8 cellular contexts compared by ENCODE assay signal in the genomic region with DNA sequence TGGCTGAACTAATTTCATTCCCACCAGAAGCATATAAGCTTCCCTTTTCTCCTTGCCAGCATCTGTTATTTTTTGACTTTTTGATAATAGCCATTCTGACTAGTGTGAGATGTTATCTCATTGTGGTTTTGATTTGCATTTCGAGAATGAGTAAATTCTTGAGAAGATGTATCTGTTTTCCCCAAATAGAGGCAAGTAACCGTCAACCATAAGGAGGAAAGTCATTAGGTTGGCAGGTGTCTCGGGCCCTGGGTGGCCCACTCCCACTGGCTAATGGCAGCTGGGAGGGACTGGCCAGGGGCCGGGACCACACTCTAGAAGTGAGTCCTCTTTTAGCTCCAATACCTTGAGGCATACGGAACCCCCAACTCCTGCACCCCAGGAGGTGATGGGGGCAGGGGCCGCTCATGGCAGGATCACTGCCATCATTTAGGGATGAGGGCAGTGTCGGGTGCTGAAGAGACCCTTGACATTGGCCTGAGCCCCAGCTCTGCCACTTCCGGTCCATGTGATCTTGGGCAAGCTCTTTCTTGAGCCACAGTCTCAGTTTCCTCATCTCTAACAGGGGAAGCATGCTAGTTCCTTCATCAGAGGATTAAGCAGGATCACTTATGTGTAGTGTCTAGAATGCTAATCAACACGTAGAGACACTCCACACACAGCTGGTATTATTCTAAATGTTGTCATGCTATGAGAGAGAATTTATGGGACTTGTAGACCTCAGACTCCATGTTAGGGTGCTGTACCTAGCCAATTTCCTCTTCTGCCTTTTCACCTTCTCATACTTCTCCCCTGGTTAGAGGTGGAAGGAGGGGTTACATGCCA. TPM values are rescaled to one million over a fixed set of nuclear protein-coding genes. Genes with fewer than 3 reads are reported as not detected.
DNase-seq lines count a peak whose midpoint lies in the region; ATAC-seq, FAIRE-seq and TF ChIP-seq lines count a peak whose summit lies in the region.

No MANE protein-coding gene starts in this region.

- H3K4me1 ChIP-seq in kidney (ENCODE audit: control insufficient read depth in 1 of 2, insufficient read depth in 1 of 2, low read depth in 1 of 2, low read length in 2 of 2): peaks cover 5 to 14% of the 10 kb centered on the region in 2 donors

- CTCF ChIA-PET in activated CD4-positive, alpha-beta memory T cell treated with anti-CD3 and anti-CD28 coated beads, Interleukin-2, amount 10 ng/mL, durations not matched to agents 7 days and 5 days (lab: Charles Lee): interaction anchor here (0.8 to 4.2 kb wide), 12 partner anchors 9 to 262 kb away, joined by 3 to 27 read pairs (median 4); a partner anchor contains a TSS

- H3K9me3 Mint-ChIP-seq in activated CD4-positive, alpha-beta memory T cell treated with anti-CD3 and anti-CD28 coated beads, Interleukin-2, amount 10 ng/mL, durations not matched to agents 7 days and 5 days: peaks cover 8% of the 10 kb centered on the region

- no peaks in the 10 kb centered on the region for H3K27me3 Mint-ChIP-seq in activated CD4-positive, alpha-beta memory T cell treated with anti-CD3 and anti-CD28 coated beads, Interleukin-2, amount 10 ng/mL, durations not matched to agents 7 days and 5 days

- H3K4me1 Mint-ChIP-seq in activated CD4-positive, alpha-beta memory T cell treated with anti-CD3 and anti-CD28 coated beads, Interleukin-2, amount 10 ng/mL, durations not matched to agents 7 days and 5 days: peaks cover 88% of the 10 kb centered on the region

- H3K36me3 Mint-ChIP-seq in activated CD4-positive, alpha-beta memory T cell treated with anti-CD3 and anti-CD28 coated beads, Interleukin-2, amount 10 ng/mL, durations not matched to agents 7 days and 5 days (ENCODE audit: low read depth): peaks cover 57% of the 10 kb centered on the region

- no peak overlapping the region for H3K27ac ChIP-seq in kidney (ENCODE audit: low read depth in 2 of 2, low read length in 2 of 2)

- no peak overlapping the region for H3K4me3 ChIP-seq in kidney (ENCODE audit: low read length in 2 of 2)

- H3K9ac ChIP-seq in kidney (ENCODE audit: low read length in 2 of 2): no peak overlapping the region

- intact Hi-C loops in kidney (cut with DNase I): no loop called here

- H3K4me3 Mint-ChIP-seq in activated CD4-positive, alpha-beta memory T cell treated with anti-CD3 and anti-CD28 coated beads, Interleukin-2, amount 10 ng/mL, durations not matched to agents 7 days and 5 days: peak overlapping the region; percentile 29

- no peak for FAIRE-seq in kidney (lab: Jason Lieb, UNC)

- peak; percentile 56 for DNase-seq in stimulated activated naive CD4-positive, alpha-beta T cell treated with Interleukin-2 at 50 U/mL for 16 hours (lab: John Stamatoyannopoulos, UW)
- no peak for DNase-seq in stimulated activated naive CD4-positive, alpha-beta T cell (lab: John Stamatoyannopoulos, UW)
- peak; percentile 69 for DNase-seq in activated CD4-positive, alpha-beta memory T cell treated with anti-CD3 and anti-CD28 coated beads, Interleukin-2, amount 10 ng/mL, durations not matched to agents 7 days and 5 days
- DNase-seq in kidney (no peak), nucleus accumbens (lab: John Stamatoyannopoulos, UW) (no peak), NOMO-1 treated with DMSO at 0.1 percent for 48 hours (lab: John Stamatoyannopoulos, UW; ENCODE audit: unreplicated experiment) (no peak), LoVo (ENCODE audit: low spot score) (no peak)

- POLR2A ChIA-PET in activated CD4-positive, alpha-beta memory T cell treated with anti-CD3 and anti-CD28 coated beads, Interleukin-2, amount 10 ng/mL, durations not matched to agents 7 days and 5 days (lab: Charles Lee): interaction anchor here (0.8 to 6.8 kb wide), 19 partner anchors 9 to 262 kb away, joined by 3 to 69 read pairs (median 18); a partner anchor contains a TSS

- H3K9me3 ChIP-seq in kidney (ENCODE audit: control insufficient read depth in 1 of 2, low read length in 2 of 2): no peaks in the 10 kb centered on the region

- no peaks in the 10 kb centered on the region for H3K36me3 ChIP-seq in kidney (ENCODE audit: control insufficient read depth in 1 of 2, insufficient read depth in 2 of 2, low read length in 2 of 2)

- peak overlapping the region; percentile 98 for H3K27ac Mint-ChIP-seq in activated CD4-positive, alpha-beta memory T cell treated with anti-CD3 and anti-CD28 coated beads, Interleukin-2, amount 10 ng/mL, durations not matched to agents 7 days and 5 days

- no peak for TF ChIP-seq CTCF in kidney (IDR thresholded peaks at IDR 0.05; ENCODE audit: borderline replicate concordance, extremely low read depth, insufficient read depth)

- ATAC-seq in HG03139 (IDR thresholded peaks at IDR 0.05; ENCODE audit: unreplicated experiment): peak; percentile 40

RNA-seq across cellular contexts. Expression of a gene that starts 44.3 kb away (rescaled TPM):
- 10 to 100 TPM; 30.4 to 31.2 TPM for total RNA-seq in activated CD4-positive, alpha-beta memory T cell treated with anti-CD3 and anti-CD28 coated beads, Interleukin-2, amount 10 ng/mL, durations not matched to agents 7 days and 5 days
- 4.2 TPM for total RNA-seq in kidney
- 7.2 TPM for polyA plus RNA-seq in kidney (ENCODE audit: insufficient read depth, low read depth, low replicate concordance)

Comparison
In these comparisons a context has a peak if more than half of its experiments do, and no peak if none do; other contexts are left out.
1. DNase-seq: peak in stimulated activated naive CD4-positive, alpha-beta T cell treated with Interleukin-2 at 50 U/mL for 16 hours (single experiment) and activated CD4-positive, alpha-beta memory T cell treated with anti-CD3 and anti-CD28 coated beads, Interleukin-2, amount 10 ng/mL, durations not matched to agents 7 days and 5 days (single experiment); none in stimulated activated naive CD4-positive, alpha-beta T cell (0 of 6), kidney (single experiment), nucleus accumbens (0 of 56), NOMO-1 treated with DMSO at 0.1 percent for 48 hours (single experiment) and LoVo (single experiment).